1 cellular context compared by ENCODE assay signal in genomic region chr19:46731584-46731983, GRCh38.
TF ChIP-seq lines count a peak whose summit lies in the region.

No MANE protein-coding gene starts in this region.

TF ChIP-seq in SK-N-SH, 30 proteins besides CTCF, POLR2A, EP300 and RAD21 (continued from another document):
- TF ChIP-seq USF2 (IDR thresholded peaks at IDR 0.05; ENCODE audit: borderline replicate concordance, low read depth, low read length) (no peak), FOSL2 (IDR thresholded peaks at IDR 0.05; ENCODE audit: borderline replicate concordance, low read depth) (no peak), USF1 (IDR thresholded peaks at IDR 0.05; ENCODE audit: borderline replicate concordance, low read depth) (no peak), RFX5 (IDR thresholded peaks at IDR 0.05; ENCODE audit: low read length) (no peak), SMC3 (IDR thresholded peaks at IDR 0.05; ENCODE audit: low read depth, low read length) (no peak), JUND (IDR thresholded peaks at IDR 0.05) (no peak), TCF12 (IDR thresholded peaks at IDR 0.05) (no peak)
